Comparison of ENCODE assay signal across 8 cellular contexts in genomic region chr3:107064445-107065060, GRCh38.
A peak's percentile ranks its signal among the peaks of the same experiment; 100 is the strongest.
DNase-seq lines count a peak whose midpoint lies in the region; ATAC-seq, FAIRE-seq and TF ChIP-seq lines count a peak whose summit lies in the region.

No MANE protein-coding gene starts in this region.

- H3K27ac Mint-ChIP-seq in activated CD4-positive, alpha-beta memory T cell treated with anti-CD3 and anti-CD28 coated beads for 36 hours = no peak overlapping the region
- peak overlapping the region; percentile 85 for H3K27ac Mint-ChIP-seq in mesothelial cell of epicardium
- no peak overlapping the region for H3K27ac Mint-ChIP-seq in stimulated activated memory B cell treated with anti-CD40 and anti-IgM and Interleukin-4, amounts not matched to agents 10 μg/mL and 1 μg/mL and 100 μg/mL, for 72 hours

- peaks cover 9% of the 10 kb centered on the region for H3K27me3 Mint-ChIP-seq in activated CD4-positive, alpha-beta memory T cell treated with anti-CD3 and anti-CD28 coated beads for 36 hours
- no peaks in the 10 kb centered on the region for H3K27me3 Mint-ChIP-seq in mesothelial cell of epicardium (ENCODE audit: low read depth)
- peaks cover 10% of the 10 kb centered on the region for H3K27me3 Mint-ChIP-seq in stimulated activated memory B cell treated with anti-CD40 and anti-IgM and Interleukin-4, amounts not matched to agents 10 μg/mL and 1 μg/mL and 100 μg/mL, for 72 hours

- TF ChIP-seq CTCF in mesothelial cell of epicardium (IDR thresholded peaks at IDR 0.05; ENCODE audit: unreplicated experiment) = peak; percentile 81

- POLR2A ChIA-PET in activated CD4-positive, alpha-beta memory T cell treated with anti-CD3 and anti-CD28 coated beads for 36 hours (lab: Charles Lee) = no interaction called here

- no peaks in the 10 kb centered on the region for H3K36me3 Mint-ChIP-seq in activated CD4-positive, alpha-beta memory T cell treated with anti-CD3 and anti-CD28 coated beads for 36 hours
- peaks cover 4% of the 10 kb centered on the region for H3K36me3 Mint-ChIP-seq in mesothelial cell of epicardium
- H3K36me3 Mint-ChIP-seq in stimulated activated memory B cell treated with anti-CD40 and anti-IgM and Interleukin-4, amounts not matched to agents 10 μg/mL and 1 μg/mL and 100 μg/mL, for 72 hours = no peaks in the 10 kb centered on the region

- no peaks in the 10 kb centered on the region for H3K9me3 Mint-ChIP-seq in activated CD4-positive, alpha-beta memory T cell treated with anti-CD3 and anti-CD28 coated beads for 36 hours
- H3K9me3 Mint-ChIP-seq in mesothelial cell of epicardium = peaks cover 5% of the 10 kb centered on the region
- H3K9me3 Mint-ChIP-seq in stimulated activated memory B cell treated with anti-CD40 and anti-IgM and Interleukin-4, amounts not matched to agents 10 μg/mL and 1 μg/mL and 100 μg/mL, for 72 hours = peaks cover 2% of the 10 kb centered on the region

- CTCF ChIA-PET in activated CD4-positive, alpha-beta memory T cell treated with anti-CD3 and anti-CD28 coated beads for 36 hours (lab: Charles Lee) = interaction anchor here (0.6 to 1.4 kb wide), 10 partner anchors 11 to 1598 kb away, joined by 3 to 7 read pairs (median 3); no protein-coding TSS in a partner anchor

- intact Hi-C loops in activated CD4-positive, alpha-beta memory T cell treated with anti-CD3 and anti-CD28 coated beads for 36 hours (cut with micrococcal nuclease) = loop anchor here (10.0 kb wide), 2 partner anchors 460 to 1550 kb away; no protein-coding TSS in a partner anchor

- H3K4me3 Mint-ChIP-seq in activated CD4-positive, alpha-beta memory T cell treated with anti-CD3 and anti-CD28 coated beads for 36 hours = no peak overlapping the region
- H3K4me3 Mint-ChIP-seq in mesothelial cell of epicardium = no peak overlapping the region
- H3K4me3 Mint-ChIP-seq in stimulated activated memory B cell treated with anti-CD40 and anti-IgM and Interleukin-4, amounts not matched to agents 10 μg/mL and 1 μg/mL and 100 μg/mL, for 72 hours = no peak overlapping the region

- peak; percentile 78 for FAIRE-seq in endometrium (lab: Jason Lieb, UNC)

- ATAC-seq in GM19468 (IDR thresholded peaks at IDR 0.05; ENCODE audit: extremely low read depth, unreplicated experiment) = peak; percentile 81
- peak; percentile 86 for ATAC-seq in HG03571 (IDR thresholded peaks at IDR 0.05; ENCODE audit: unreplicated experiment)
- ATAC-seq in stimulated activated memory B cell treated with anti-CD40 and anti-IgM and Interleukin-4, amounts not matched to agents 10 μg/mL and 1 μg/mL and 100 μg/mL, for 72 hours = peak; percentile 68

- in situ Hi-C loops in Caki2 (cut with HindIII; ENCODE audit: low pct_unique_long_range_greater_than_20kb, low sequenced_read_pairs) = no loop called here

- DNase-seq in Caki2 (ENCODE audit: low read depth) (peak; percentile 50), NCI-H69 (lab: John Stamatoyannopoulos, UW) (peak; percentile 80), mesothelial cell of epicardium (ENCODE audit: low spot score in 2 of 2, unreplicated experiment in 2 of 2) (peak; percentile 22 to 79)
- DNase-seq in activated CD4-positive, alpha-beta memory T cell treated with anti-CD3 and anti-CD28 coated beads for 36 hours = peak; percentile 72

- peaks cover 18% of the 10 kb centered on the region for H3K4me1 Mint-ChIP-seq in activated CD4-positive, alpha-beta memory T cell treated with anti-CD3 and anti-CD28 coated beads for 36 hours (ENCODE audit: low read depth)
- peaks cover 46% of the 10 kb centered on the region for H3K4me1 Mint-ChIP-seq in mesothelial cell of epicardium
- H3K4me1 Mint-ChIP-seq in stimulated activated memory B cell treated with anti-CD40 and anti-IgM and Interleukin-4, amounts not matched to agents 10 μg/mL and 1 μg/mL and 100 μg/mL, for 72 hours = peaks cover 15% of the 10 kb centered on the region

Comparison
In these comparisons a context has a peak if more than half of its experiments do, and no peak if none do; other contexts are left out.
1. Peak in every context shown above with its lines: DNase-seq and ATAC-seq.